8 cellular contexts compared by ENCODE assay signal in the genomic region with DNA sequence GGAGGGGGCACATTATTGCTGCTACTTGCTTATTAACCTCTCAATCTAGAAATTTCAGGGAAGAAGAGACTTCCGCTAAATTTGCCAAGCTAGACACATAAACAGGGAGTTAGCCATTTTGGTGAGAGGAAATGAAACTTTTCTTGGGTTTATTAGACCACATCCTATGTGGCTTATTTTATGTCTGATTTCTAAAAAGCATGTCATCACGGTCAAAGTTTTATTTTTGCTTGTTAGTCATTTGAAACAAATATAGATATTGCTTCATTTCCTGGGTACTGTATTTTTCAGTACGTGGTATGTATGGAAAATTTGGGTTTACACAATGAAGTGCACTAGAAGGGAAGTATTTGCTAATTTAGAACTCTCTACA.
DNase-seq lines count a peak whose midpoint lies in the region; ATAC-seq and TF ChIP-seq lines count a peak whose summit lies in the region.

No MANE protein-coding gene starts in this region.

- peaks cover 7% of the 10 kb centered on the region for H3K9me3 Mint-ChIP-seq in CD8-positive, alpha-beta T cell

- peaks cover 20% of the 10 kb centered on the region for H3K4me1 Mint-ChIP-seq in CD8-positive, alpha-beta T cell (ENCODE audit: low read depth)

- DNase-seq in CD8-positive, alpha-beta T cell = no peak
- DNase-seq in GM23248 (peak; percentile 56), OCI-LY7 (ENCODE audit: low spot score) (peak; percentile 5), glomerular visceral epithelial cell (ENCODE audit: extremely low spot score) (peak; percentile 37), aorta (no peak), HT-29 (ENCODE audit: low spot score) (no peak), COR-L47 (lab: John Stamatoyannopoulos, UW) (no peak), suprapubic skin (ENCODE audit: low spot score in 2 of 2) (no peak)

- H3K4me3 ChIP-seq in CD8-positive, alpha-beta T cell (ENCODE audit: low read depth, low read length) = no peak overlapping the region
- H3K4me3 ChIP-seq in GM23248 (no peak overlapping the region), OCI-LY7 (ENCODE audit: low read depth, low read length, poor library complexity, severe bottlenecking) (no peak overlapping the region), aorta (ENCODE audit: low read length in 2 of 2) (no peak overlapping the region), suprapubic skin (no peak overlapping the region)

- H3K79me2 ChIP-seq in GM23248 (ENCODE audit: insufficient read depth) (peaks cover 77% of the 10 kb centered on the region), OCI-LY7 (ENCODE audit: insufficient read depth, low read depth, low read length) (no peaks in the 10 kb centered on the region)

- peaks cover 7% of the 10 kb centered on the region for H3K36me3 Mint-ChIP-seq in CD8-positive, alpha-beta T cell

- H3K4me2 ChIP-seq in GM23248 (ENCODE audit: unreplicated experiment) (peak overlapping the region; percentile 41), OCI-LY7 (ENCODE audit: low read length) (no peak overlapping the region)

- no peak for TF ChIP-seq POLR2A in suprapubic skin (IDR thresholded peaks at IDR 0.05)

- peak; percentile 40 for ATAC-seq in CD8-positive, alpha-beta T cell
- no peak for ATAC-seq in aorta (ENCODE audit: low FRiP score)

- no peaks in the 10 kb centered on the region for H3K27me3 ChIP-seq in CD8-positive, alpha-beta T cell (ENCODE audit: insufficient read depth, low read length)
- H3K27me3 ChIP-seq in GM23248 (replicated peaks; ENCODE audit: insufficient read depth) (no peaks in the 10 kb centered on the region), aorta (ENCODE audit: control insufficient read depth in 1 of 2, insufficient read depth in 2 of 2, low read length in 1 of 2) (no peaks in the 10 kb centered on the region), suprapubic skin (no peaks in the 10 kb centered on the region)

- no peaks in the 10 kb centered on the region for H3K9me2 ChIP-seq in GM23248 (ENCODE audit: insufficient read depth)
- no peaks in the 10 kb centered on the region for H3K9me2 ChIP-seq in OCI-LY7 (ENCODE audit: insufficient read depth, low read length)

- H3K9ac ChIP-seq in GM23248 = no peak overlapping the region

- H3K27ac ChIP-seq in CD8-positive, alpha-beta T cell (ENCODE audit: low read depth, low read length) = no peak overlapping the region
- H3K27ac ChIP-seq in GM23248 = peak overlapping the region; percentile 55
- no peak overlapping the region for H3K27ac ChIP-seq in OCI-LY7 (ENCODE audit: low read depth, low read length, poor library complexity, severe bottlenecking)
- no peak overlapping the region for H3K27ac ChIP-seq in aorta (ENCODE audit: low read depth in 1 of 2, low read length in 2 of 2)
- no peak overlapping the region for H3K27ac ChIP-seq in suprapubic skin

- in situ Hi-C loops in GM23248 (cut with MboI) = no loop called here

- no peak for TF ChIP-seq CTCF in CD8-positive, alpha-beta T cell (IDR thresholded peaks at IDR 0.05)
- no peak for TF ChIP-seq CTCF in OCI-LY7 (conservative IDR thresholded peaks at IDR 0.05; ENCODE audit: low read length)
- TF ChIP-seq CTCF in suprapubic skin (IDR thresholded peaks at IDR 0.05) = no peak

- H3K36me3 ChIP-seq in CD8-positive, alpha-beta T cell (ENCODE audit: insufficient read depth, low read length) = no peaks in the 10 kb centered on the region
- no peaks in the 10 kb centered on the region; the same call in 1 of the 2 replicates for H3K36me3 ChIP-seq in GM23248 (ENCODE audit: low read depth)
- no peaks in the 10 kb centered on the region for H3K36me3 ChIP-seq in OCI-LY7 (ENCODE audit: insufficient read depth, low read length)
- H3K36me3 ChIP-seq in aorta (ENCODE audit: control insufficient read depth in 1 of 2, insufficient read depth in 2 of 2, low read length in 1 of 2) = no peaks in the 10 kb centered on the region
- H3K36me3 ChIP-seq in suprapubic skin = peaks cover 7% of the 10 kb centered on the region

- H3K27me3 Mint-ChIP-seq in CD8-positive, alpha-beta T cell (ENCODE audit: low read depth) = no peaks in the 10 kb centered on the region

- no peak overlapping the region for H3K4me3 Mint-ChIP-seq in CD8-positive, alpha-beta T cell

- H3K4me1 ChIP-seq in CD8-positive, alpha-beta T cell (ENCODE audit: insufficient read depth, low read length) = peaks cover 4% of the 10 kb centered on the region
- H3K4me1 ChIP-seq in GM23248 (ENCODE audit: insufficient read depth) (peaks cover 25% of the 10 kb centered on the region), OCI-LY7 (ENCODE audit: insufficient read depth, low read length, poor library complexity, severe bottlenecking) (no peaks in the 10 kb centered on the region), aorta (ENCODE audit: control insufficient read depth in 1 of 2, insufficient read depth in 2 of 2, low read length in 2 of 2) (no peaks in the 10 kb centered on the region), suprapubic skin (peaks cover 31% of the 10 kb centered on the region)

- POLR2A ChIA-PET in CD8-positive, alpha-beta T cell (lab: Charles Lee) = no interaction called here
- POLR2A ChIA-PET in OCI-LY7 (lab: Charles Lee) = interaction anchor here (0.6 to 1.0 kb wide), 2 partner anchors 39 to 435 kb away, joined by 3 to 4 read pairs; no protein-coding TSS in a partner anchor

- no peaks in the 10 kb centered on the region for H4K20me1 ChIP-seq in GM23248 (ENCODE audit: insufficient read depth)
- 0 out of 2 replicates have a peak, but pooled peaks cover 3% of the 10 kb centered on the region for H4K20me1 ChIP-seq in OCI-LY7 (ENCODE audit: insufficient read depth, low read length)

- no TSS peak for BruUV-seq in OCI-LY7 (replicated peaks; lab: Mats Ljungman, UMichigan)

- H2AFZ ChIP-seq in GM23248 (no peak overlapping the region), OCI-LY7 (ENCODE audit: low read length) (no peak overlapping the region)

- peak overlapping the region; percentile 16 for H3K27ac Mint-ChIP-seq in CD8-positive, alpha-beta T cell

- peaks cover 14% of the 10 kb centered on the region; the same call in 1 of the 2 replicates for H3F3A ChIP-seq in GM23248 (ENCODE audit: insufficient read depth)

- intact Hi-C loops in CD8-positive, alpha-beta T cell (cut with DNase I, micrococcal nuclease) = no loop called here
- intact Hi-C loops in OCI-LY7 (cut with micrococcal nuclease; ENCODE audit: unreplicated experiment) = no loop called here
- intact Hi-C loops in aorta (cut with DNase I) = no loop called here

- no peaks in the 10 kb centered on the region for H3K9me3 ChIP-seq in CD8-positive, alpha-beta T cell (ENCODE audit: low read length)
- H3K9me3 ChIP-seq in GM23248 (ENCODE audit: low read depth) (no peaks in the 10 kb centered on the region), OCI-LY7 (ENCODE audit: low read length) (no peaks in the 10 kb centered on the region), aorta (ENCODE audit: control insufficient read depth, low read length) (no peaks in the 10 kb centered on the region), suprapubic skin (no peaks in the 10 kb centered on the region)

- CTCF ChIA-PET in CD8-positive, alpha-beta T cell (lab: Charles Lee) = interaction anchor here (0.5 kb wide), 1 partner anchor 1396 kb away, joined by 3 read pairs; no protein-coding TSS in a partner anchor
- CTCF ChIA-PET in OCI-LY7 (lab: Charles Lee; ENCODE audit: unreplicated experiment) = no interaction called here

- TF ChIP-seq EP300 in suprapubic skin (IDR thresholded peaks at IDR 0.05) = no peak

- WGBS in GM23248 (ENCODE audit: low coverage in 1 of 2, low lambda C conversion rate in 2 of 2, missing lambda C conversion rate in 2 of 2), 2 experiments = 30 to 31% methylated on average over 3 of the region's 3 CpGs
- WGBS in aorta, 2 donors = 53 to 59% methylated on average over 3 of the region's 3 CpGs
- WGBS in suprapubic skin = 62% methylated on average over 3 of the region's 3 CpGs

Comparison
In these comparisons a context has a peak if more than half of its experiments do, and no peak if none do; other contexts are left out.
1. DNase-seq: peak in GM23248 (single experiment), OCI-LY7 (single experiment) and glomerular visceral epithelial cell (single experiment); none in CD8-positive, alpha-beta T cell (0 of 7), aorta (0 of 2), HT-29 (single experiment), COR-L47 (single experiment) and suprapubic skin (0 of 2).